ENCODE assay signal across 9 cellular contexts in the genomic region with DNA sequence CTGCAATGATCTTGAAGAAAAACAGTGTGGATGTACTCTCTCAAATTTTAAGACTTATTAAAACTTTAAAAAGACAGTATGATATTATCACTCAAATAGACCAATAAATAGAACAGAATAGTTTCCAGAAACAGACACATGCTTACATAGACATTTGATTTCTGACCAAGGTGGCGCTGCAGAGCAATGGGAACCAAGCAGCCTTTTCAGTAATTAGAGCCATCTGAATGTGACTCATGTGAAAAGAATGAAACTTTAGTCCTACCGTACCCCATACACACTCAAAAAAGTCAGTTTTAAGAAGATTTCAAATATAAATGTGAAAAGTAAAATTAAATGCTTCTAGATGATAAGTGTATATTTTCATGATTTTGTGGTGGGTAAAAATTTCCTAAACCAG.
DNase-seq lines count a peak whose midpoint lies in the region; ATAC-seq and TF ChIP-seq lines count a peak whose summit lies in the region.
"Had no signal": no experiment of that assay in that cellular context is flagged by ENCODE, and none has a peak within 500 bp of the region (broad histone marks: within the 10 kb centered on the region; RNA-seq: fewer than 3 reads in every experiment).

No MANE protein-coding gene starts in this region.

- H3K9me3 ChIP-seq in ovary = no peaks in the 10 kb centered on the region

- no peak for TF ChIP-seq POLR2A in ovary (IDR thresholded peaks at IDR 0.05)

- no peak for ATAC-seq in HG03439 (IDR thresholded peaks at IDR 0.05; ENCODE audit: unreplicated experiment)
- no peak for ATAC-seq in GM18867 (IDR thresholded peaks at IDR 0.05; ENCODE audit: unreplicated experiment)

- intact Hi-C loops in ovary (cut with DNase I) = no loop called here

- no peaks in the 10 kb centered on the region for H3K27me3 ChIP-seq in ovary

- 19 to 42% (median 25%) methylated on average over 2 of the region's 2 CpGs for WGBS in ovary, 3 donors

- H3K4me3 ChIP-seq in ovary = no peak overlapping the region

- TF ChIP-seq CTCF in ovary (IDR thresholded peaks at IDR 0.05) = no peak

- DNase-seq in Daoy (ENCODE audit: low read depth) (peak; percentile 79), LHCN-M2 (ENCODE audit: low read depth) (peak; percentile 69), amniotic epithelial cell (ENCODE audit: low read depth) (peak; percentile 21), left kidney (ENCODE audit: low read depth, low spot score) (peak; percentile 12), DMS153 (lab: John Stamatoyannopoulos, UW) (no peak), ovary (no peak)
- DNase-seq: activated T-cell treated with anti-CD3 and anti-CD28 coated beads, Interleukin-2, amount 50 U/mL, for 1 hour had no signal

- TF ChIP-seq EP300 in ovary (IDR thresholded peaks at IDR 0.05) = no peak

- no peaks in the 10 kb centered on the region for H3K4me1 ChIP-seq in ovary (ENCODE audit: insufficient read depth)

- H3K27ac ChIP-seq in ovary = no peak overlapping the region

- H3K36me3 ChIP-seq in ovary = no peaks in the 10 kb centered on the region

Comparison
In these comparisons a context has a peak if more than half of its experiments do, and no peak if none do; other contexts are left out.
1. DNase-seq: peak in Daoy (single experiment), LHCN-M2 (single experiment), amniotic epithelial cell (single experiment) and left kidney (single experiment); none in DMS153 (single experiment) and ovary (0 of 5).